In genomic region chr1:228141082-228141870, GRCh38 we compare ENCODE assay signal across 8 cellular contexts. TPM values are rescaled to one million over a fixed set of nuclear protein-coding genes. Genes with fewer than 3 reads are reported as not detected.
DNase-seq lines count a peak whose midpoint lies in the region; ATAC-seq and TF ChIP-seq lines count a peak whose summit lies in the region.

No MANE protein-coding gene starts in this region.

- no peak overlapping the region for H2AFZ ChIP-seq in SK-N-SH (ENCODE audit: low read depth)

- peaks cover 4 to 13% of the 10 kb centered on the region in 2 experiments for H3K36me3 ChIP-seq in SK-N-SH (replicated peaks in 1 of 2; ENCODE audit: control insufficient read depth in 1 of 2, insufficient read depth in 2 of 2, low read length in 1 of 2)
- H3K36me3 ChIP-seq in SK-N-MC (ENCODE audit: insufficient read depth, low read length) = no peaks in the 10 kb centered on the region
- H3K36me3 ChIP-seq in effector memory CD4-positive, alpha-beta T cell (ENCODE audit: control insufficient read depth, insufficient read depth, low read length) = peaks cover 9% of the 10 kb centered on the region
- H3K36me3 ChIP-seq in urinary bladder (ENCODE audit: insufficient read depth) = no peaks in the 10 kb centered on the region

- H3K27ac ChIP-seq in SK-N-SH (ENCODE audit: low read depth in 2 of 2, low read length in 1 of 2) (peak overlapping the region in 1 of 2 experiments; percentile 89; a peak in 2 of 4 replicates), SK-N-MC (no peak overlapping the region), urinary bladder (ENCODE audit: low read depth) (no peak overlapping the region)
- H3K27ac ChIP-seq in effector memory CD4-positive, alpha-beta T cell (ENCODE audit: insufficient read depth, low read length, poor library complexity, severe bottlenecking) = peak overlapping the region; percentile 93

- H3K9ac ChIP-seq in SK-N-SH (peak overlapping the region; percentile 98), SK-N-MC (ENCODE audit: insufficient read length) (peak overlapping the region; percentile 78)

- DNase-seq in SK-N-SH (peak; percentile 34), SK-N-MC (ENCODE audit: low read depth, low spot score) (no peak), mesothelial cell of epicardium (ENCODE audit: low spot score in 2 of 2, unreplicated experiment in 2 of 2) (no peak), cerebellar cortex (ENCODE audit: low spot score) (no peak)
- DNase-seq in effector memory CD4-positive, alpha-beta T cell = peak in 1 of 3 donors; percentile 28

- peaks cover 55% of the 10 kb centered on the region for H4K20me1 ChIP-seq in SK-N-SH (ENCODE audit: insufficient read depth)

- H3K36me3 Mint-ChIP-seq in mesothelial cell of epicardium = no peaks in the 10 kb centered on the region

- peaks cover 19% of the 10 kb centered on the region for H3K4me1 Mint-ChIP-seq in mesothelial cell of epicardium

- H3K4me3 ChIP-seq in SK-N-SH (ENCODE audit: low read depth in 2 of 2, low read length in 1 of 2) = peak overlapping the region; percentile 87 to 99
- H3K4me3 ChIP-seq in SK-N-MC = peak overlapping the region; percentile 94
- H3K4me3 ChIP-seq in effector memory CD4-positive, alpha-beta T cell (ENCODE audit: insufficient read depth, low read depth, low read length, poor library complexity, severe bottlenecking) = peak overlapping the region; percentile 77
- H3K4me3 ChIP-seq in urinary bladder (ENCODE audit: low read depth, low read length) = peak overlapping the region; percentile 69

- 44% methylated on average over 13 of the region's 28 CpGs for WGBS in SK-N-SH (ENCODE audit: low lambda C conversion rate)
- WGBS in urinary bladder = 36% methylated on average over 28 of the region's 28 CpGs

- no peak for TF ChIP-seq EP300 in SK-N-SH (IDR thresholded peaks at IDR 0.05; ENCODE audit: borderline replicate concordance in 1 of 2, low read depth in 1 of 2, low read length in 1 of 2)

- POLR2A ChIA-PET in SK-N-SH (lab: Yijun Ruan, JAX) = interaction anchor here (0.5 to 0.6 kb wide), 2 partner anchors 266 to 323 kb away, joined by 3 read pairs; partner anchors contain the start of gene TRIM11

- peaks cover 23% of the 10 kb centered on the region in 2 experiments; a peak in 2 of 4 replicates for H3K4me1 ChIP-seq in SK-N-SH (ENCODE audit: control insufficient read depth in 1 of 2, insufficient read depth in 2 of 2, low read depth in 1 of 2, low read length in 1 of 2)
- H3K4me1 ChIP-seq in effector memory CD4-positive, alpha-beta T cell (ENCODE audit: control insufficient read depth, insufficient read depth, low read length, poor library complexity, severe bottlenecking) = peaks cover 30% of the 10 kb centered on the region
- no peaks in the 10 kb centered on the region for H3K4me1 ChIP-seq in urinary bladder (ENCODE audit: insufficient read depth)

- H3K9me3 Mint-ChIP-seq in mesothelial cell of epicardium = no peaks in the 10 kb centered on the region

- no peaks in the 10 kb centered on the region for H3K9me2 ChIP-seq in SK-N-SH

- peaks cover 5% of the 10 kb centered on the region for H3K27me3 Mint-ChIP-seq in mesothelial cell of epicardium (ENCODE audit: low read depth)

- ATAC-seq in SK-N-SH treated with all-trans-retinoic acid at 6 μM for 48 hours (no peak), GM21723 (IDR thresholded peaks at IDR 0.05; ENCODE audit: unreplicated experiment) (no peak)

- H3K4me2 ChIP-seq in SK-N-SH = peak overlapping the region; percentile 100

- H3K4me3 Mint-ChIP-seq in mesothelial cell of epicardium = peak overlapping the region; percentile 90

- TF ChIP-seq RAD21 in SK-N-SH (IDR thresholded peaks at IDR 0.05; ENCODE audit: low read length) = no peak

- no peak for TF ChIP-seq CTCF in SK-N-SH (IDR thresholded peaks at IDR 0.05)
- no peak for TF ChIP-seq CTCF in mesothelial cell of epicardium (IDR thresholded peaks at IDR 0.05; ENCODE audit: unreplicated experiment)

- no peaks in the 10 kb centered on the region for H3F3A ChIP-seq in SK-N-SH (replicated peaks; ENCODE audit: insufficient read depth)

- CTCF ChIA-PET in SK-N-SH (lab: Yijun Ruan, JAX) = interaction anchor here (1.9 to 5.4 kb wide), 3 partner anchors 10 to 25 kb away, joined by 10 to 24 read pairs (median 22); partner anchors contain the start of gene IBA57

- peaks cover 13% of the 10 kb centered on the region; the same call in 1 of the 2 replicates for H3K27me3 ChIP-seq in SK-N-SH (ENCODE audit: insufficient read depth)
- no peaks in the 10 kb centered on the region for H3K27me3 ChIP-seq in effector memory CD4-positive, alpha-beta T cell (replicated peaks; ENCODE audit: control insufficient read depth, insufficient read depth, low read length, poor library complexity, severe bottlenecking)

- peaks cover 61% of the 10 kb centered on the region for H3K79me2 ChIP-seq in SK-N-SH (ENCODE audit: insufficient read depth)

- H3K9me3 ChIP-seq in SK-N-SH = no peaks in the 10 kb centered on the region
- no peaks in the 10 kb centered on the region for H3K9me3 ChIP-seq in SK-N-MC (ENCODE audit: low read depth, low read length)
- no peaks in the 10 kb centered on the region for H3K9me3 ChIP-seq in effector memory CD4-positive, alpha-beta T cell (ENCODE audit: control insufficient read depth, low read length)

- H3K27ac Mint-ChIP-seq in mesothelial cell of epicardium = peak overlapping the region; percentile 96

TF ChIP-seq in SK-N-SH, 30 proteins besides CTCF, POLR2A, EP300 and RAD21 (continues in another document):
- TF ChIP-seq MXI1 (IDR thresholded peaks at IDR 0.05; ENCODE audit: low read depth, low read length) (no peak), NRF1 (IDR thresholded peaks at IDR 0.05; ENCODE audit: low read depth, low read length) (no peak), GATA2 (CRISPR knock-in tag; IDR thresholded peaks at IDR 0.05) (no peak)

TF ChIP-seq in SK-N-SH treated with all-trans-retinoic acid at 6 μM for 48 hours, 23 proteins besides CTCF, POLR2A, EP300 and RAD21:
- TF ChIP-seq PPARA (CRISPR knock-in tag; IDR thresholded peaks at IDR 0.05; ENCODE audit: borderline replicate concordance) (no peak), BACH2 (CRISPR knock-in tag; IDR thresholded peaks at IDR 0.05; ENCODE audit: borderline replicate concordance) (no peak), ARNTL (CRISPR knock-in tag; IDR thresholded peaks at IDR 0.05; ENCODE audit: borderline replicate concordance, low read depth) (no peak)

RNA-seq across cellular contexts. Expression of gene GUK1, which starts 1.2 kb away (rescaled TPM):
- polyA plus RNA-seq in SK-N-SH (2012; rRNA removed) = 717 and 742 TPM in 2 replicates
- polyA plus RNA-seq in SK-N-SH (2012; cell fraction: cytosol; rRNA removed) = 457 and 681 TPM in 2 replicates
- 521 and 537 TPM in 2 replicates for polyA plus RNA-seq in SK-N-SH (2012; cell fraction: nucleus; rRNA removed)
- 129 to 136 TPM (median 135 TPM) in 3 replicates for total RNA-seq in mesothelial cell of epicardium
- 103 TPM for total RNA-seq in urinary bladder
- 492 TPM for polyA plus RNA-seq in urinary bladder

RNA-seq across cellular contexts. Expression of gene GJC2, which starts 8.5 kb away (rescaled TPM):
- polyA plus RNA-seq in SK-N-SH (2012; rRNA removed) (0.92 and 0.97 TPM in 2 replicates), urinary bladder (5.4 TPM)
- polyA plus RNA-seq in SK-N-SH (2012; cell fraction: cytosol; rRNA removed) = 0.50 and 0.69 TPM in 2 replicates
- polyA plus RNA-seq in SK-N-SH (2012; cell fraction: nucleus; rRNA removed) = 2.1 and 2.9 TPM in 2 replicates
- total RNA-seq in mesothelial cell of epicardium (2.5 to 2.6 TPM (median 2.5 TPM) in 3 replicates), urinary bladder (4.0 TPM)

RNA-seq across cellular contexts. Expression of gene IBA57, which starts 24.3 kb away (rescaled TPM):
- polyA plus RNA-seq in SK-N-SH (2012; rRNA removed) = 1.8 TPM in 2 replicates
- polyA plus RNA-seq in SK-N-SH (2012; cell fraction: cytosol; rRNA removed) = 0.86 and 1.1 TPM in 2 replicates
- 4.4 TPM in 2 replicates for polyA plus RNA-seq in SK-N-SH (2012; cell fraction: nucleus; rRNA removed)
- 10.8 to 14.2 TPM (median 11.8 TPM) in 3 replicates for total RNA-seq in mesothelial cell of epicardium
- 5.4 TPM for total RNA-seq in urinary bladder
- 6.6 TPM for polyA plus RNA-seq in urinary bladder

RNA-seq across cellular contexts. Expression of gene MRPL55, which starts 32.2 kb away (rescaled TPM):
- polyA plus RNA-seq in SK-N-SH (2012; rRNA removed) (70.3 and 75.3 TPM in 2 replicates), urinary bladder (109 TPM)
- 27.2 and 49.1 TPM in 2 replicates for polyA plus RNA-seq in SK-N-SH (2012; cell fraction: cytosol; rRNA removed)
- 185 and 306 TPM in 2 replicates for polyA plus RNA-seq in SK-N-SH (2012; cell fraction: nucleus; rRNA removed)
- total RNA-seq in mesothelial cell of epicardium (53.9 to 56.9 TPM (median 54.2 TPM) in 3 replicates), urinary bladder (22.5 TPM)

RNA-seq across cellular contexts. Expression of gene C1orf35, which starts 38.2 kb away (rescaled TPM):
- polyA plus RNA-seq in SK-N-SH (2012; rRNA removed) = 28.6 and 42.9 TPM in 2 replicates
- polyA plus RNA-seq in SK-N-SH (2012; cell fraction: cytosol; rRNA removed) = 17.8 and 24.9 TPM in 2 replicates
- polyA plus RNA-seq in SK-N-SH (2012; cell fraction: nucleus; rRNA removed) = 107 and 195 TPM in 2 replicates
- 19.3 to 20.9 TPM (median 20.2 TPM) in 3 replicates for total RNA-seq in mesothelial cell of epicardium
- 4.3 TPM for total RNA-seq in urinary bladder
- polyA plus RNA-seq in urinary bladder = 25.7 TPM
